8 cellular contexts compared by ENCODE assay signal in genomic region chr3:142448424-142448823, GRCh38. TPM values are rescaled to one million over a fixed set of nuclear protein-coding genes. Genes with fewer than 3 reads are reported as not detected.
DNase-seq lines count a peak whose midpoint lies in the region; ATAC-seq and TF ChIP-seq lines count a peak whose summit lies in the region.

No MANE protein-coding gene starts in this region.

- H3K23ac ChIP-seq in mesendoderm (ENCODE audit: low read length): no peak overlapping the region

- WGBS in body of pancreas, 2 donors: 18 to 21% methylated on average over 10 of the region's 10 CpGs
- WGBS in mesodermal cell (ENCODE audit: insufficient coverage in 2 of 2), 2 experiments: 48 to 93% methylated on average over 3 to 5 of the region's 10 CpGs
- no CpG with 5 or more reads among the region's 10 CpGs for whole genome bisulfite sequencing in mesendoderm (ENCODE audit: extremely low coverage, insufficient coverage, low lambda C conversion rate)

- H3K79me1 ChIP-seq in mesendoderm (ENCODE audit: low read length): peaks cover 13% of the 10 kb centered on the region

- no peak overlapping the region for H3K56ac ChIP-seq in mesendoderm (ENCODE audit: low read length)

- no peak overlapping the region for H4K5ac ChIP-seq in mesendoderm (ENCODE audit: low read length)

- H3K4me1 ChIP-seq in left ventricle myocardium inferior (peaks cover 50% of the 10 kb centered on the region), body of pancreas (peaks cover 26% of the 10 kb centered on the region), mesodermal cell (ENCODE audit: control insufficient read depth, insufficient read depth, low read length, poor library complexity, severe bottlenecking) (peaks cover 5% of the 10 kb centered on the region), mesendoderm (ENCODE audit: control insufficient read depth, low read depth, low read length) (no peaks in the 10 kb centered on the region)

- no peak overlapping the region for H3K4ac ChIP-seq in mesendoderm (ENCODE audit: low read depth, low read length)

- H3K9me3 ChIP-seq in left ventricle myocardium inferior (replicated peaks) (no peaks in the 10 kb centered on the region), body of pancreas (no peaks in the 10 kb centered on the region), mesodermal cell (ENCODE audit: control insufficient read depth, low read length) (peaks cover 4% of the 10 kb centered on the region)

- TF ChIP-seq POLR2A in body of pancreas (IDR thresholded peaks at IDR 0.05): no peak

- intact Hi-C loops in left ventricle myocardium inferior (cut with micrococcal nuclease) (no loop called here), cardiac septum (cut with DNase I) (loop anchor here (5.0 kb wide), 2 partner anchors 129 to 221 kb away; partner anchors contain the start of genes ATR and GK5), body of pancreas (cut with DNase I) (no loop called here)

- TF ChIP-seq CTCF in left ventricle myocardium inferior (IDR thresholded peaks at IDR 0.05; ENCODE audit: borderline replicate concordance) (no peak), body of pancreas (IDR thresholded peaks at IDR 0.05) (no peak)

- no peak overlapping the region for H4K8ac ChIP-seq in mesendoderm (ENCODE audit: low read depth, low read length)

- no peak overlapping the region for H2BK120ac ChIP-seq in mesendoderm (ENCODE audit: low read depth, low read length)

- H3K4me3 ChIP-seq in left ventricle myocardium inferior (peak overlapping the region; percentile 88), body of pancreas (peak overlapping the region; percentile 69 to 83), mesodermal cell (ENCODE audit: extremely low read depth, insufficient read depth, low read length, poor library complexity, severe bottlenecking) (peak overlapping the region; percentile 100), mesendoderm (ENCODE audit: low read length) (no peak overlapping the region)

- peak overlapping the region; percentile 95 for H3K27ac ChIP-seq in left ventricle myocardium inferior (replicated peaks)
- peak overlapping the region in 3 of 4 donors; percentile 93 to 98 (median 94) for H3K27ac ChIP-seq in body of pancreas
- peak overlapping the region; percentile 95 for H3K27ac ChIP-seq in mesodermal cell (ENCODE audit: low read depth, low read length, severe bottlenecking)
- H3K27ac ChIP-seq in mesendoderm (ENCODE audit: low read depth, low read length): no peak overlapping the region

- no peak overlapping the region for H2BK5ac ChIP-seq in mesendoderm (ENCODE audit: low read length)

- H3K27me3 ChIP-seq in left ventricle myocardium inferior (ENCODE audit: low read depth) (no peaks in the 10 kb centered on the region), body of pancreas (no peaks in the 10 kb centered on the region), mesendoderm (ENCODE audit: insufficient read depth, low read length, poor library complexity) (no peaks in the 10 kb centered on the region)

- DNase-seq in left ventricle myocardium inferior (no peak), cardiac septum (ENCODE audit: low spot score) (no peak), body of pancreas (no peak), NCI-H2171 (lab: John Stamatoyannopoulos, UW) (no peak), mesendoderm (no peak), cerebellar nuclear complex (lab: John Stamatoyannopoulos, UW) (no peak)

- no peak overlapping the region for H2AK5ac ChIP-seq in mesendoderm (ENCODE audit: low read length)

- no peak overlapping the region for H3K9ac ChIP-seq in mesendoderm (ENCODE audit: low read length)

- H3K79me2 ChIP-seq in mesendoderm (ENCODE audit: control insufficient read depth, insufficient read depth, low read length): peaks cover 12% of the 10 kb centered on the region

- no peak overlapping the region for H3K4me2 ChIP-seq in mesendoderm (ENCODE audit: low read length)

- peaks cover 10% of the 10 kb centered on the region for H3K36me3 ChIP-seq in left ventricle myocardium inferior
- H3K36me3 ChIP-seq in body of pancreas (replicated peaks in 1 of 2; ENCODE audit: insufficient read depth in 1 of 2, low read depth in 2 of 2): peaks cover 0 to 5% of the 10 kb centered on the region in 2 donors
- H3K36me3 ChIP-seq in mesodermal cell (ENCODE audit: control insufficient read depth, insufficient read depth, low read length): peaks cover 17% of the 10 kb centered on the region
- H3K36me3 ChIP-seq in mesendoderm (ENCODE audit: control insufficient read depth, insufficient read depth, low read length): no peaks in the 10 kb centered on the region

- no peak overlapping the region for H3K18ac ChIP-seq in mesendoderm (ENCODE audit: low read length)

- ATAC-seq in body of pancreas (no peak), GM19351 (IDR thresholded peaks at IDR 0.05; ENCODE audit: unreplicated experiment) (no peak)

- no peak overlapping the region for H2BK15ac ChIP-seq in mesendoderm (replicated peaks; ENCODE audit: low read depth)

RNA-seq across cellular contexts. Expression of gene XRN1, which starts 0.6 kb away (rescaled TPM):
- total RNA-seq in left ventricle myocardium inferior (16.1 TPM), cardiac septum (24.5 TPM), body of pancreas (10 to 100 TPM; 20.5 to 37.2 TPM)
- 25.2 TPM for polyA plus RNA-seq in mesodermal cell (2013, experiment 1 of 2)
- 22.4 TPM for polyA plus RNA-seq in mesodermal cell (2013, experiment 2 of 2)
- 4.7 TPM for polyA plus RNA-seq in mesendoderm (2013, experiment 1 of 2)
- 5.7 TPM for polyA plus RNA-seq in mesendoderm (2013, experiment 2 of 2)
